In genomic region chr4:88722276-88722780, GRCh38 we compare ENCODE assay signal across 11 cellular contexts. TPM values are rescaled to one million over a fixed set of nuclear protein-coding genes. Genes with fewer than 3 reads are reported as not detected.
DNase-seq lines count a peak whose midpoint lies in the region; ATAC-seq and TF ChIP-seq lines count a peak whose summit lies in the region.
"Had no signal": no experiment of that assay in that cellular context is flagged by ENCODE, and none has a peak within 500 bp of the region (broad histone marks: within the 10 kb centered on the region; RNA-seq: fewer than 3 reads in every experiment).

No MANE protein-coding gene starts in this region.

- peaks cover 5% of the 10 kb centered on the region; the same call in 1 of the 2 replicates for H3K9me1 ChIP-seq in IMR-90 (ENCODE audit: insufficient read depth, low read length)

- no peak overlapping the region for H2BK15ac ChIP-seq in IMR-90 (ENCODE audit: low read depth, low read length)

- no peak overlapping the region for H3K27ac Mint-ChIP-seq in activated CD4-positive, alpha-beta memory T cell treated with anti-CD3 and anti-CD28 coated beads, Interleukin-2, amount 10 ng/mL, durations not matched to agents 7 days and 5 days
- H3K27ac Mint-ChIP-seq: B cell; CD4-positive, alpha-beta T cell had no signal

- H4K8ac ChIP-seq in IMR-90 (ENCODE audit: low read depth in 2 of 2, low read length in 2 of 2): no peak overlapping the region

- peak overlapping the region; percentile 5; the same call in 1 of the 2 replicates for H3K23ac ChIP-seq in IMR-90 (ENCODE audit: low read depth, low read length)

- peaks cover 8% of the 10 kb centered on the region for H3K9me3 Mint-ChIP-seq in activated CD4-positive, alpha-beta memory T cell treated with anti-CD3 and anti-CD28 coated beads, Interleukin-2, amount 10 ng/mL, durations not matched to agents 7 days and 5 days

- H3K4ac ChIP-seq in IMR-90 (ENCODE audit: low read depth, low read length): no peak overlapping the region

- H2BK120ac ChIP-seq in IMR-90 (ENCODE audit: low read depth, low read length): no peak overlapping the region

- H3K4me3 ChIP-seq in IMR-90 (ENCODE audit: insufficient read depth, low read depth, low read length): no peak overlapping the region
- no peak overlapping the region for H3K4me3 ChIP-seq in heart right ventricle
- H3K4me3 ChIP-seq in subcutaneous abdominal adipose tissue (ENCODE audit: low read depth in 1 of 5, low read length in 5 of 5): no peak overlapping the region
- H3K4me3 ChIP-seq: HAP-1 had no signal

- H3K9ac ChIP-seq in IMR-90 (ENCODE audit: low read depth, low read length) (no peak overlapping the region), subcutaneous abdominal adipose tissue (ENCODE audit: low read length in 5 of 5) (no peak overlapping the region)

- H3K9me3 ChIP-seq in IMR-90 (ENCODE audit: control insufficient read depth, insufficient read depth, low read length) (peaks cover 5% of the 10 kb centered on the region), heart right ventricle (peaks cover 0 to 13% (median 9%) of the 10 kb centered on the region in 11 donors), subcutaneous abdominal adipose tissue (ENCODE audit: control insufficient read depth in 5 of 5, low read length in 5 of 5) (peaks cover 7 to 12% (median 10%) of the 10 kb centered on the region in 5 donors)

- no peak overlapping the region for H4K5ac ChIP-seq in IMR-90 (ENCODE audit: low read depth, low read length)

- H2AFZ ChIP-seq in IMR-90 (replicated peaks; ENCODE audit: low read length, poor library complexity): no peak overlapping the region

- H3K4me2 ChIP-seq in IMR-90 (ENCODE audit: low read depth, low read length): no peak overlapping the region

- WGBS in IMR-90 (ENCODE audit: extremely low coverage in 2 of 2, insufficient read length in 1 of 2), 2 experiments: no CpG with 5 or more reads among the region's 10 CpGs
- 53 to 63% methylated on average over 10 of the region's 10 CpGs for WGBS in heart right ventricle, 2 donors

- no peak overlapping the region for H2AK5ac ChIP-seq in IMR-90 (ENCODE audit: low read depth, low read length)

- no peak overlapping the region for H3K4me3 Mint-ChIP-seq in activated CD4-positive, alpha-beta memory T cell treated with anti-CD3 and anti-CD28 coated beads, Interleukin-2, amount 10 ng/mL, durations not matched to agents 7 days and 5 days
- H3K4me3 Mint-ChIP-seq: B cell; CD4-positive, alpha-beta T cell had no signal

- ATAC-seq in IMR-90 (ENCODE audit: low read depth): no peak
- peak in 6 of 8 donors; percentile 37 to 88 (median 78) for ATAC-seq in heart right ventricle

- peaks cover 13% of the 10 kb centered on the region for H3K36me3 Mint-ChIP-seq in activated CD4-positive, alpha-beta memory T cell treated with anti-CD3 and anti-CD28 coated beads, Interleukin-2, amount 10 ng/mL, durations not matched to agents 7 days and 5 days (ENCODE audit: low read depth)

- BruUV-seq in IMR-90 (replicated peaks; lab: Mats Ljungman, UMichigan): no TSS peak

- no peak overlapping the region for H3K56ac ChIP-seq in IMR-90 (ENCODE audit: extremely low read depth, insufficient read depth, low read length)

- in situ Hi-C loops in IMR-90 (cut with MboI; ENCODE audit: low sequenced_read_pairs): no loop called here

- H3K36me3 ChIP-seq in IMR-90 (ENCODE audit: control insufficient read depth, insufficient read depth, low read length): peaks cover 25% of the 10 kb centered on the region
- H3K36me3 ChIP-seq in heart right ventricle: peaks cover 0 to 90% (median 29%) of the 10 kb centered on the region in 9 donors
- peaks cover 16 to 54% (median 35%) of the 10 kb centered on the region in 5 donors for H3K36me3 ChIP-seq in subcutaneous abdominal adipose tissue (ENCODE audit: control insufficient read depth in 5 of 5, insufficient read depth in 5 of 5, low read length in 5 of 5)
- H3K36me3 ChIP-seq: HAP-1 had no signal

- POLR2A ChIA-PET in IMR-90 (lab: Charles Lee; ENCODE audit: unreplicated experiment): no interaction called here
- POLR2A ChIA-PET in activated CD4-positive, alpha-beta memory T cell treated with anti-CD3 and anti-CD28 coated beads, Interleukin-2, amount 10 ng/mL, durations not matched to agents 7 days and 5 days (lab: Charles Lee): no interaction called here

- intact Hi-C loops in IMR-90 (cut with micrococcal nuclease) (no loop called here), heart right ventricle (cut with DNase I) (loop anchor here in 1 of 10 donors (5.0 to 10.0 kb wide), 2 partner anchors 40 to 82 kb away; no protein-coding TSS in a partner anchor)

- no peaks in the 10 kb centered on the region for H3K4me1 Mint-ChIP-seq in activated CD4-positive, alpha-beta memory T cell treated with anti-CD3 and anti-CD28 coated beads, Interleukin-2, amount 10 ng/mL, durations not matched to agents 7 days and 5 days
- H3K4me1 Mint-ChIP-seq: B cell had no signal

- no peaks in the 10 kb centered on the region for H4K20me1 ChIP-seq in IMR-90 (ENCODE audit: insufficient read depth, low read length)

- no peaks in the 10 kb centered on the region for H3K4me1 ChIP-seq in IMR-90 (ENCODE audit: control insufficient read depth, insufficient read depth, low read length)
- peaks cover 5 to 54% (median 37%) of the 10 kb centered on the region in 9 donors for H3K4me1 ChIP-seq in heart right ventricle
- peaks cover 10 to 68% (median 57%) of the 10 kb centered on the region in 5 donors for H3K4me1 ChIP-seq in subcutaneous abdominal adipose tissue (ENCODE audit: control insufficient read depth in 5 of 5, insufficient read depth in 5 of 5, low read length in 5 of 5)

- CTCF ChIA-PET in IMR-90 (lab: Yijun Ruan, JAX): no interaction called here
- CTCF ChIA-PET in activated CD4-positive, alpha-beta memory T cell treated with anti-CD3 and anti-CD28 coated beads, Interleukin-2, amount 10 ng/mL, durations not matched to agents 7 days and 5 days (lab: Charles Lee): no interaction called here

- H3K27me3 ChIP-seq in IMR-90 (ENCODE audit: control insufficient read depth, insufficient read depth, low read length) (no peaks in the 10 kb centered on the region), heart right ventricle (no peaks in the 10 kb centered on the region), subcutaneous abdominal adipose tissue (ENCODE audit: control insufficient read depth in 5 of 5, insufficient read depth in 4 of 5, low read length in 5 of 5) (no peaks in the 10 kb centered on the region)

- H2AK9ac ChIP-seq in IMR-90 (replicated peaks; ENCODE audit: low read depth, low read length, poor library complexity): no peak overlapping the region

- no peak for TF ChIP-seq POLR2A in IMR-90 (IDR thresholded peaks at IDR 0.05; ENCODE audit: low read depth, low read length)

- no peak overlapping the region for H2BK20ac ChIP-seq in IMR-90 (ENCODE audit: low read depth, low read length)

- H3K27ac ChIP-seq in IMR-90 (ENCODE audit: insufficient read depth, low read length): no peak overlapping the region
- H3K27ac ChIP-seq in heart right ventricle: peak overlapping the region in 3 of 10 donors; percentile 13 to 57 (median 53)
- H3K27ac ChIP-seq in subcutaneous abdominal adipose tissue (ENCODE audit: low read depth, low read length): peak overlapping the region; percentile 76

- dilution Hi-C loops in IMR-90 (cut with HindIII; ENCODE audit: low sequenced_read_pairs, unreplicated experiment): no loop called here

- DNase-seq in IMR-90 (no peak), cerebellar cortex (ENCODE audit: low spot score) (peak; percentile 59), heart right ventricle (peak; percentile 40 to 47), hypothalamus (lab: John Stamatoyannopoulos, UW) (no peak), LoVo (ENCODE audit: low spot score) (no peak)
- no peak for DNase-seq in activated CD4-positive, alpha-beta memory T cell treated with anti-CD3 and anti-CD28 coated beads, Interleukin-2, amount 10 ng/mL, durations not matched to agents 7 days and 5 days
- DNase-seq: CD4-positive, alpha-beta T cell; DMS79 had no signal

- TF ChIP-seq CTCF in IMR-90 (conservative IDR thresholded peaks at IDR 0.05; ENCODE audit: low read depth, low read length) (no peak), heart right ventricle (IDR thresholded peaks at IDR 0.05) (no peak)

- H3K18ac ChIP-seq in IMR-90 (ENCODE audit: low read depth, low read length): no peak overlapping the region

- no peaks in the 10 kb centered on the region for H3K27me3 Mint-ChIP-seq in activated CD4-positive, alpha-beta memory T cell treated with anti-CD3 and anti-CD28 coated beads, Interleukin-2, amount 10 ng/mL, durations not matched to agents 7 days and 5 days
- H3K27me3 Mint-ChIP-seq: B cell; CD4-positive, alpha-beta T cell had no signal

- TF ChIP-seq RAD21 in IMR-90 (IDR thresholded peaks at IDR 0.05; ENCODE audit: low read length): no peak

- no peak overlapping the region for H4K91ac ChIP-seq in IMR-90 (ENCODE audit: insufficient read depth, low read depth, low read length)

- H3K79me1 ChIP-seq in IMR-90 (ENCODE audit: low read depth in 1 of 2, low read length in 2 of 2): no peaks in the 10 kb centered on the region

- H3K14ac ChIP-seq in IMR-90 (replicated peaks; ENCODE audit: low read depth, low read length): no peak overlapping the region

- no peak overlapping the region for H2BK5ac ChIP-seq in IMR-90 (ENCODE audit: low read depth, low read length, poor library complexity, severe bottlenecking)

TF ChIP-seq in IMR-90, 13 proteins besides CTCF, POLR2A, EP300 and RAD21 (continues in another document):
- TF ChIP-seq USF2 (IDR thresholded peaks at IDR 0.05; ENCODE audit: low read depth, low read length) (no peak), MXI1 (IDR thresholded peaks at IDR 0.05; ENCODE audit: borderline replicate concordance, low read depth, low read length) (no peak)

RNA-seq across cellular contexts. Expression of gene NAP1L5, which starts 24.7 kb away (rescaled TPM):
- total RNA-seq in IMR-90 (2012; rRNA removed): 3.9 and 5.6 TPM in 2 replicates
- polyA plus RNA-seq in IMR-90 (2012; rRNA removed): 5.3 and 6.0 TPM in 2 replicates
- polyA plus RNA-seq in IMR-90 (2012; cell fraction: cytosol; rRNA removed): 2.1 and 2.9 TPM in 2 replicates
- polyA plus RNA-seq in IMR-90 (2012; cell fraction: nucleus; rRNA removed; ENCODE audit: low replicate concordance): 0.71 and 2.5 TPM in 2 replicates
- total RNA-seq in heart right ventricle: 1 to 10 TPM; 2.6 to 7.9 (median 6.1) TPM
- 1 to 10 TPM; 4.1 to 7.6 TPM for polyA plus RNA-seq in heart right ventricle
- 1 to 10 TPM; 4.7 to 5.4 TPM for total RNA-seq in activated CD4-positive, alpha-beta memory T cell treated with anti-CD3 and anti-CD28 coated beads, Interleukin-2, amount 10 ng/mL, durations not matched to agents 7 days and 5 days

Comparison
In these comparisons a context has a peak if more than half of its experiments do, and no peak if none do; other contexts are left out.
1. DNase-seq: peak in cerebellar cortex (single experiment) and heart right ventricle (2 of 2); none in IMR-90 (single experiment), hypothalamus (0 of 51), activated CD4-positive, alpha-beta memory T cell treated with anti-CD3 and anti-CD28 coated beads, Interleukin-2, amount 10 ng/mL, durations not matched to agents 7 days and 5 days (single experiment) and LoVo (single experiment).